Comparison of ENCODE assay signal across 8 cellular contexts in genomic region chr6:33411632-33412005, GRCh38. TPM values are rescaled to one million over a fixed set of nuclear protein-coding genes. Genes with fewer than 3 reads are reported as not detected.
DNase-seq lines count a peak whose midpoint lies in the region; ATAC-seq and TF ChIP-seq lines count a peak whose summit lies in the region.

No MANE protein-coding gene starts in this region.

- H3K4me1 Mint-ChIP-seq in T-cell = peaks cover 55 to 64% (median 61%) of the 10 kb centered on the region in 3 donors

- TF ChIP-seq CTCF in GM12865 (IDR thresholded peaks at IDR 0.05; ENCODE audit: insufficient read depth, low read depth, low read length, missing control alignments) (no peak), fibroblast of pulmonary artery (IDR thresholded peaks at IDR 0.05; ENCODE audit: low read length, missing control alignments) (no peak), gastrocnemius medialis (IDR thresholded peaks at IDR 0.05 in 4 of 5, conservative IDR thresholded peaks at IDR 0.05 in 1 of 5) (no peak)

- peak overlapping the region; percentile 84 to 94 (median 85) for H3K4me3 Mint-ChIP-seq in T-cell

- ATAC-seq in T-cell (replicated peaks in 1 of 4) = no peak
- no peak for ATAC-seq in gastrocnemius medialis
- no peak for ATAC-seq in GM19463 (IDR thresholded peaks at IDR 0.05; ENCODE audit: unreplicated experiment)

- H3K27me3 Mint-ChIP-seq in T-cell = no peaks in the 10 kb centered on the region

- peak overlapping the region; percentile 91 for H3K27ac Mint-ChIP-seq in T-cell

- H3K27ac ChIP-seq in gastrocnemius medialis = peak overlapping the region; percentile 99 to 100 (median 99)

- POLR2A ChIA-PET in T-cell (lab: Charles Lee) = interaction anchor here (0.6 kb wide), 2 partner anchors 15 to 163 kb away, joined by 4 read pairs; no protein-coding TSS in a partner anchor

- peaks cover 3 to 45% of the 10 kb centered on the region in 2 donors for H3K36me3 ChIP-seq in gastrocnemius medialis

- TF ChIP-seq POLR2A in gastrocnemius medialis (IDR thresholded peaks at IDR 0.05) = no peak

- peaks cover 9 to 21% of the 10 kb centered on the region in 2 donors for H3K4me1 ChIP-seq in gastrocnemius medialis

- DNase-seq in GM12865 (ENCODE audit: low read depth) (no peak), T-cell (no peak), fibroblast of pulmonary artery (ENCODE audit: low read depth) (no peak), gastrocnemius medialis (no peak), middle frontal gyrus (ENCODE audit: extremely low spot score, low spot score) (no peak), NCI-H748 (lab: John Stamatoyannopoulos, UW; ENCODE audit: unreplicated experiment) (no peak), globus pallidus (ENCODE audit: low spot score) (no peak)

- no peaks in the 10 kb centered on the region for H3K9me3 ChIP-seq in gastrocnemius medialis

- H3K9me3 Mint-ChIP-seq in T-cell = no peaks in the 10 kb centered on the region

- intact Hi-C loops in gastrocnemius medialis (cut with DNase I; ENCODE audit: low total_unique reads) = no loop called here

- in situ Hi-C loops in gastrocnemius medialis (cut with MboI; ENCODE audit: low sequenced_read_pairs in 4 of 4) = loop anchor here in 1 of 4 donors (25.0 kb wide), 1 partner anchor 449 kb away; the partner anchor contains the start of genes BRD2 and HLA-DMA

- peaks cover 32% of the 10 kb centered on the region for H3K36me3 Mint-ChIP-seq in T-cell

- CTCF ChIA-PET in T-cell (lab: Charles Lee) = no interaction called here

- no peaks in the 10 kb centered on the region for H3K27me3 ChIP-seq in gastrocnemius medialis

- H3K4me3 ChIP-seq in GM12865 (ENCODE audit: low read depth, low read length) (peak overlapping the region; percentile 75), fibroblast of pulmonary artery (replicated peaks; ENCODE audit: low read depth, low read length) (peak overlapping the region; percentile 65), gastrocnemius medialis (peak overlapping the region; percentile 70 to 100 (median 98))

RNA-seq across cellular contexts. Expression of gene PHF1, which starts 0.8 kb away (rescaled TPM):
- total RNA-seq in T-cell (100 to 1,000 TPM; 169 to 372 (median 175) TPM), gastrocnemius medialis (10 to 100 TPM; 53.5 to 65.8 (median 62.9) TPM)

RNA-seq across cellular contexts. Expression of gene CUTA, which starts 6.3 kb away (rescaled TPM):
- total RNA-seq in T-cell = 100 to 1,000 TPM; 169 to 184 (median 176) TPM
- 100 to 1,000 TPM in 2 of 4 donors, 10 to 100 TPM in 2; 69.9 to 119 (median 93.2) TPM for total RNA-seq in gastrocnemius medialis

RNA-seq across cellular contexts. Expression of gene SYNGAP1, which starts 8.2 kb away (rescaled TPM):
- 100 to 1,000 TPM in 1 of 5 donors, 10 to 100 TPM in 4; 51.2 to 111 (median 64.5) TPM for total RNA-seq in T-cell
- 1 to 10 TPM in 3 of 4 donors, under 1 TPM in 1; 0.71 to 2.3 (median 1.3) TPM for total RNA-seq in gastrocnemius medialis

RNA-seq across cellular contexts. Expression of gene KIFC1, which starts 20.0 kb away (rescaled TPM):
- 1 to 10 TPM; 1.1 to 2.9 (median 1.8) TPM for total RNA-seq in T-cell
- total RNA-seq in gastrocnemius medialis = 1 to 10 TPM in 1 of 4 donors, under 1 TPM in 1, not detected in 2; 0.64 to 1.4 TPM

RNA-seq across cellular contexts. Expression of gene ZBTB9, which starts 42.8 kb away (rescaled TPM):
- total RNA-seq in T-cell = 10 to 100 TPM in 3 of 5 donors, 1 to 10 TPM in 2; 3.9 to 12.6 (median 11.1) TPM
- 1 to 10 TPM in 2 of 4 donors, under 1 TPM in 2; 0.82 to 2.2 (median 1.2) TPM for total RNA-seq in gastrocnemius medialis

Comparison
In these comparisons a context has a peak if more than half of its experiments do, and no peak if none do; other contexts are left out.
1. RNA of gene SYNGAP1, which starts 8.2 kb away (total RNA-seq): 51.2 to 111 TPM in T-cell; 0.71 to 2.3 TPM in gastrocnemius medialis; every median in the first group is over 10 times any median in the second.
2. Peak in every context shown above with its lines, with median percentiles within 50 percentile points of each other: H3K4me3 ChIP-seq.